In the genomic region with DNA sequence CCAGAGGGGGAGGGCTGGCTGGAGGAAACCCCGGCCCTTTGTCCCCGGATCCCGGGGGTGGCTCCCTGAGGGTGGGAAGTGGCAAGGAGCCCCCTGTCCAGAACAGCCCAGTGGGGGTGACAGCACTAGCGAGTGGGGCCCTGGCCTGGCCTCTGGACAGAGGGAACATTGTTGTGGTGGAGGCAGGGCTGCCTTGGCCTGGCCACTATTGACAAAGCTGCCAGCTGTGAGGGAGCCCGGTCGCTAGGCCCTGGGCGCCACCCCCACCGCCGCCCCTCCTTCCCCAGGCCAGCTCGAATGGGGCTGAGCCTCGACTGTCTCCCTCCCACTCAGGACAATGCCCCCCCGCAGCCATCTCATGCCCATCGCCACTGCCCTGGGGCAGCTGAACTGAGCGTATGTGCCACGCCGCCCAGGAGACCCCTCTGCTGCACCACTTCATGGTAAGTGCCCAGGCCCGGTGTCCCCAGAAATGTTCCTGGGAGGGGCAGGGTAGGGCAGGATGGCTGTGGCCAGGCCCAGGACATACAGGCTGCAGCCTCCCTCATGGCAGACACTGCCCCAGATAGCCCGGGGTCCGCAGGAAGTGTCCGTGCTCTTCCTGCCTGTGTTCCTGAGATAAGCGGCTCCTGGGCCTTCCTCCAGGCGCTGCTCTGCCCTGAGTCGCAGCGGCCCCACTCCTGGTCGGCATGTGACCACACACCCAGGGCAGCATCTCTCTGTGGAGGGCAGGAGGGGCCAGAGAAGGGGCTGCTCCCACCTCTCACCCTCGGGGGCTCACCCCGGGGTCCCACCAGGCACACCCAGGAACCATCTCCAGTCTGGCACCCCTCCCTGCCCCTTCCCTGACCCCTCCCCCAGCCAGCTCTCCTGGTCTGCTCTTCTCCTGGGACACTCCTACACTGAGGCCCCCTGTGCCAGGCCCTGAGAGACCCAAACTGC, we compare ENCODE assay signal across 1 cellular context.
A peak's percentile ranks its signal among the peaks of the same experiment; 100 is the strongest.
TF ChIP-seq lines count a peak whose summit lies in the region.

No MANE protein-coding gene starts in this region.

TF ChIP-seq in K562, 482 proteins besides CTCF, POLR2A, EP300 and RAD21 (continued from another document):
- TF ChIP-seq, protein P1, sequence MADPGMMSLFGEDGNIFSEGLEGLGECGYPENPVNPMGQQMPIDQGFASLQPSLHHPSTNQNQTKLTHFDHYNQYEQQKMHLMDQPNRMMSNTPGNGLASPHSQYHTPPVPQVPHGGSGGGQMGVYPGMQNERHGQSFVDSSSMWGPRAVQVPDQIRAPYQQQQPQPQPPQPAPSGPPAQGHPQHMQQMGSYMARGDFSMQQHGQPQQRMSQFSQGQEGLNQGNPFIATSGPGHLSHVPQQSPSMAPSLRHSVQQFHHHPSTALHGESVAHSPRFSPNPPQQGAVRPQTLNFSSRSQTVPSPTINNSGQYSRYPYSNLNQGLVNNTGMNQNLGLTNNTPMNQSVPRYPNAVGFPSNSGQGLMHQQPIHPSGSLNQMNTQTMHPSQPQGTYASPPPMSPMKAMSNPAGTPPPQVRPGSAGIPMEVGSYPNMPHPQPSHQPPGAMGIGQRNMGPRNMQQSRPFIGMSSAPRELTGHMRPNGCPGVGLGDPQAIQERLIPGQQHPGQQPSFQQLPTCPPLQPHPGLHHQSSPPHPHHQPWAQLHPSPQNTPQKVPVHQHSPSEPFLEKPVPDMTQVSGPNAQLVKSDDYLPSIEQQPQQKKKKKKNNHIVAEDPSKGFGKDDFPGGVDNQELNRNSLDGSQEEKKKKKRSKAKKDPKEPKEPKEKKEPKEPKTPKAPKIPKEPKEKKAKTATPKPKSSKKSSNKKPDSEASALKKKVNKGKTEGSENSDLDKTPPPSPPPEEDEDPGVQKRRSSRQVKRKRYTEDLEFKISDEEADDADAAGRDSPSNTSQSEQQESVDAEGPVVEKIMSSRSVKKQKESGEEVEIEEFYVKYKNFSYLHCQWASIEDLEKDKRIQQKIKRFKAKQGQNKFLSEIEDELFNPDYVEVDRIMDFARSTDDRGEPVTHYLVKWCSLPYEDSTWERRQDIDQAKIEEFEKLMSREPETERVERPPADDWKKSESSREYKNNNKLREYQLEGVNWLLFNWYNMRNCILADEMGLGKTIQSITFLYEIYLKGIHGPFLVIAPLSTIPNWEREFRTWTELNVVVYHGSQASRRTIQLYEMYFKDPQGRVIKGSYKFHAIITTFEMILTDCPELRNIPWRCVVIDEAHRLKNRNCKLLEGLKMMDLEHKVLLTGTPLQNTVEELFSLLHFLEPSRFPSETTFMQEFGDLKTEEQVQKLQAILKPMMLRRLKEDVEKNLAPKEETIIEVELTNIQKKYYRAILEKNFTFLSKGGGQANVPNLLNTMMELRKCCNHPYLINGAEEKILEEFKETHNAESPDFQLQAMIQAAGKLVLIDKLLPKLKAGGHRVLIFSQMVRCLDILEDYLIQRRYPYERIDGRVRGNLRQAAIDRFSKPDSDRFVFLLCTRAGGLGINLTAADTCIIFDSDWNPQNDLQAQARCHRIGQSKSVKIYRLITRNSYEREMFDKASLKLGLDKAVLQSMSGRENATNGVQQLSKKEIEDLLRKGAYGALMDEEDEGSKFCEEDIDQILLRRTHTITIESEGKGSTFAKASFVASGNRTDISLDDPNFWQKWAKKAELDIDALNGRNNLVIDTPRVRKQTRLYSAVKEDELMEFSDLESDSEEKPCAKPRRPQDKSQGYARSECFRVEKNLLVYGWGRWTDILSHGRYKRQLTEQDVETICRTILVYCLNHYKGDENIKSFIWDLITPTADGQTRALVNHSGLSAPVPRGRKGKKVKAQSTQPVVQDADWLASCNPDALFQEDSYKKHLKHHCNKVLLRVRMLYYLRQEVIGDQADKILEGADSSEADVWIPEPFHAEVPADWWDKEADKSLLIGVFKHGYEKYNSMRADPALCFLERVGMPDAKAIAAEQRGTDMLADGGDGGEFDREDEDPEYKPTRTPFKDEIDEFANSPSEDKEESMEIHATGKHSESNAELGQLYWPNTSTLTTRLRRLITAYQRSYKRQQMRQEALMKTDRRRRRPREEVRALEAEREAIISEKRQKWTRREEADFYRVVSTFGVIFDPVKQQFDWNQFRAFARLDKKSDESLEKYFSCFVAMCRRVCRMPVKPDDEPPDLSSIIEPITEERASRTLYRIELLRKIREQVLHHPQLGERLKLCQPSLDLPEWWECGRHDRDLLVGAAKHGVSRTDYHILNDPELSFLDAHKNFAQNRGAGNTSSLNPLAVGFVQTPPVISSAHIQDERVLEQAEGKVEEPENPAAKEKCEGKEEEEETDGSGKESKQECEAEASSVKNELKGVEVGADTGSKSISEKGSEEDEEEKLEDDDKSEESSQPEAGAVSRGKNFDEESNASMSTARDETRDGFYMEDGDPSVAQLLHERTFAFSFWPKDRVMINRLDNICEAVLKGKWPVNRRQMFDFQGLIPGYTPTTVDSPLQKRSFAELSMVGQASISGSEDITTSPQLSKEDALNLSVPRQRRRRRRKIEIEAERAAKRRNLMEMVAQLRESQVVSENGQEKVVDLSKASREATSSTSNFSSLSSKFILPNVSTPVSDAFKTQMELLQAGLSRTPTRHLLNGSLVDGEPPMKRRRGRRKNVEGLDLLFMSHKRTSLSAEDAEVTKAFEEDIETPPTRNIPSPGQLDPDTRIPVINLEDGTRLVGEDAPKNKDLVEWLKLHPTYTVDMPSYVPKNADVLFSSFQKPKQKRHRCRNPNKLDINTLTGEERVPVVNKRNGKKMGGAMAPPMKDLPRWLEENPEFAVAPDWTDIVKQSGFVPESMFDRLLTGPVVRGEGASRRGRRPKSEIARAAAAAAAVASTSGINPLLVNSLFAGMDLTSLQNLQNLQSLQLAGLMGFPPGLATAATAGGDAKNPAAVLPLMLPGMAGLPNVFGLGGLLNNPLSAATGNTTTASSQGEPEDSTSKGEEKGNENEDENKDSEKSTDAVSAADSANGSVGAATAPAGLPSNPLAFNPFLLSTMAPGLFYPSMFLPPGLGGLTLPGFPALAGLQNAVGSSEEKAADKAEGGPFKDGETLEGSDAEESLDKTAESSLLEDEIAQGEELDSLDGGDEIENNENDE (IDR thresholded peaks at IDR 0.05; ENCODE audit: low read depth, low read length), result no peak
- TF ChIP-seq, protein P2, sequence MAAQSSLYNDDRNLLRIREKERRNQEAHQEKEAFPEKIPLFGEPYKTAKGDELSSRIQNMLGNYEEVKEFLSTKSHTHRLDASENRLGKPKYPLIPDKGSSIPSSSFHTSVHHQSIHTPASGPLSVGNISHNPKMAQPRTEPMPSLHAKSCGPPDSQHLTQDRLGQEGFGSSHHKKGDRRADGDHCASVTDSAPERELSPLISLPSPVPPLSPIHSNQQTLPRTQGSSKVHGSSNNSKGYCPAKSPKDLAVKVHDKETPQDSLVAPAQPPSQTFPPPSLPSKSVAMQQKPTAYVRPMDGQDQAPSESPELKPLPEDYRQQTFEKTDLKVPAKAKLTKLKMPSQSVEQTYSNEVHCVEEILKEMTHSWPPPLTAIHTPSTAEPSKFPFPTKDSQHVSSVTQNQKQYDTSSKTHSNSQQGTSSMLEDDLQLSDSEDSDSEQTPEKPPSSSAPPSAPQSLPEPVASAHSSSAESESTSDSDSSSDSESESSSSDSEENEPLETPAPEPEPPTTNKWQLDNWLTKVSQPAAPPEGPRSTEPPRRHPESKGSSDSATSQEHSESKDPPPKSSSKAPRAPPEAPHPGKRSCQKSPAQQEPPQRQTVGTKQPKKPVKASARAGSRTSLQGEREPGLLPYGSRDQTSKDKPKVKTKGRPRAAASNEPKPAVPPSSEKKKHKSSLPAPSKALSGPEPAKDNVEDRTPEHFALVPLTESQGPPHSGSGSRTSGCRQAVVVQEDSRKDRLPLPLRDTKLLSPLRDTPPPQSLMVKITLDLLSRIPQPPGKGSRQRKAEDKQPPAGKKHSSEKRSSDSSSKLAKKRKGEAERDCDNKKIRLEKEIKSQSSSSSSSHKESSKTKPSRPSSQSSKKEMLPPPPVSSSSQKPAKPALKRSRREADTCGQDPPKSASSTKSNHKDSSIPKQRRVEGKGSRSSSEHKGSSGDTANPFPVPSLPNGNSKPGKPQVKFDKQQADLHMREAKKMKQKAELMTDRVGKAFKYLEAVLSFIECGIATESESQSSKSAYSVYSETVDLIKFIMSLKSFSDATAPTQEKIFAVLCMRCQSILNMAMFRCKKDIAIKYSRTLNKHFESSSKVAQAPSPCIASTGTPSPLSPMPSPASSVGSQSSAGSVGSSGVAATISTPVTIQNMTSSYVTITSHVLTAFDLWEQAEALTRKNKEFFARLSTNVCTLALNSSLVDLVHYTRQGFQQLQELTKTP (IDR thresholded peaks at IDR 0.05; ENCODE audit: low read depth in 1 of 2, partially characterized antibody in 2 of 2), result peak in 1 of 2 experiments; percentile 21
- TF ChIP-seq, protein P3, sequence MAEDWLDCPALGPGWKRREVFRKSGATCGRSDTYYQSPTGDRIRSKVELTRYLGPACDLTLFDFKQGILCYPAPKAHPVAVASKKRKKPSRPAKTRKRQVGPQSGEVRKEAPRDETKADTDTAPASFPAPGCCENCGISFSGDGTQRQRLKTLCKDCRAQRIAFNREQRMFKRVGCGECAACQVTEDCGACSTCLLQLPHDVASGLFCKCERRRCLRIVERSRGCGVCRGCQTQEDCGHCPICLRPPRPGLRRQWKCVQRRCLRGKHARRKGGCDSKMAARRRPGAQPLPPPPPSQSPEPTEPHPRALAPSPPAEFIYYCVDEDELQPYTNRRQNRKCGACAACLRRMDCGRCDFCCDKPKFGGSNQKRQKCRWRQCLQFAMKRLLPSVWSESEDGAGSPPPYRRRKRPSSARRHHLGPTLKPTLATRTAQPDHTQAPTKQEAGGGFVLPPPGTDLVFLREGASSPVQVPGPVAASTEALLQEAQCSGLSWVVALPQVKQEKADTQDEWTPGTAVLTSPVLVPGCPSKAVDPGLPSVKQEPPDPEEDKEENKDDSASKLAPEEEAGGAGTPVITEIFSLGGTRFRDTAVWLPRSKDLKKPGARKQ (CRISPR knock-in tag; IDR thresholded peaks at IDR 0.05), result no peak
- TF ChIP-seq POLR2AphosphoS5 (IDR thresholded peaks at IDR 0.05; ENCODE audit: control insufficient read depth, insufficient read depth, low read depth, low read length), result peak; percentile 85
- TF ChIP-seq, protein P4, sequence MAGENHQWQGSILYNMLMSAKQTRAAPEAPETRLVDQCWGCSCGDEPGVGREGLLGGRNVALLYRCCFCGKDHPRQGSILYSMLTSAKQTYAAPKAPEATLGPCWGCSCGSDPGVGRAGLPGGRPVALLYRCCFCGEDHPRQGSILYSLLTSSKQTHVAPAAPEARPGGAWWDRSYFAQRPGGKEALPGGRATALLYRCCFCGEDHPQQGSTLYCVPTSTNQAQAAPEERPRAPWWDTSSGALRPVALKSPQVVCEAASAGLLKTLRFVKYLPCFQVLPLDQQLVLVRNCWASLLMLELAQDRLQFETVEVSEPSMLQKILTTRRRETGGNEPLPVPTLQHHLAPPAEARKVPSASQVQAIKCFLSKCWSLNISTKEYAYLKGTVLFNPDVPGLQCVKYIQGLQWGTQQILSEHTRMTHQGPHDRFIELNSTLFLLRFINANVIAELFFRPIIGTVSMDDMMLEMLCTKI (IDR thresholded peaks at IDR 0.05; ENCODE audit: partially characterized antibody), result no peak
- TF ChIP-seq ILF3 (IDR thresholded peaks at IDR 0.05; ENCODE audit: borderline replicate concordance), result no peak
